9 cellular contexts compared by ENCODE assay signal in genomic region chr19:46265217-46265828, GRCh38. TPM values are rescaled to one million over a fixed set of nuclear protein-coding genes. Genes with fewer than 3 reads are reported as not detected.
DNase-seq lines count a peak whose midpoint lies in the region; ATAC-seq, FAIRE-seq and TF ChIP-seq lines count a peak whose summit lies in the region.
"Had no signal": no experiment of that assay in that cellular context is flagged by ENCODE, and none has a peak within 500 bp of the region (broad histone marks: within the 10 kb centered on the region; RNA-seq: fewer than 3 reads in every experiment).

No MANE protein-coding gene starts in this region.

- peaks cover 43% of the 10 kb centered on the region for H3K27me3 ChIP-seq in OCI-LY3 (ENCODE audit: low read depth, low read length)

- no peak overlapping the region for H3K4me3 Mint-ChIP-seq in naive B cell
- no peak overlapping the region for H3K4me3 Mint-ChIP-seq in stimulated activated memory B cell treated with anti-CD40 and anti-IgM and Interleukin-4, amounts not matched to agents 10 μg/mL and 1 μg/mL and 100 μg/mL, for 72 hours

- DNase-seq in D721Med (ENCODE audit: insufficient read length, low spot score) = no peak
- peak; percentile 65 for DNase-seq in HuH-7 (ENCODE audit: low spot score)
- DNase-seq in activated CD8-positive, alpha-beta memory T cell treated with anti-CD3 and anti-CD28 coated beads, Interleukin-2, amount 50 U/mL, for 48 hours = peak; percentile 76
- DNase-seq in epithelial cell of proximal tubule (ENCODE audit: low read depth) = no peak
- peak; percentile 57 for DNase-seq in naive B cell

- H3K9ac ChIP-seq in OCI-LY3 (ENCODE audit: low read length) = no peak overlapping the region

- peaks cover 26 to 41% (median 28%) of the 10 kb centered on the region in 3 donors for H3K27me3 Mint-ChIP-seq in naive B cell
- H3K27me3 Mint-ChIP-seq in stimulated activated memory B cell treated with anti-CD40 and anti-IgM and Interleukin-4, amounts not matched to agents 10 μg/mL and 1 μg/mL and 100 μg/mL, for 72 hours = peaks cover 59% of the 10 kb centered on the region

- H3K36me3 ChIP-seq in OCI-LY3 (replicated peaks; ENCODE audit: low read depth, low read length) = no peaks in the 10 kb centered on the region

- ATAC-seq in naive B cell (ENCODE audit: low read depth in 2 of 2) (peak; percentile 66 to 70), HG03175 (IDR thresholded peaks at IDR 0.05; ENCODE audit: unreplicated experiment) (no peak)
- ATAC-seq in stimulated activated memory B cell treated with anti-CD40 and anti-IgM and Interleukin-4, amounts not matched to agents 10 μg/mL and 1 μg/mL and 100 μg/mL, for 72 hours = peak; percentile 65

- H3K27ac Mint-ChIP-seq in naive B cell = peak overlapping the region in 1 of 6 donors; percentile 80
- no peak overlapping the region for H3K27ac Mint-ChIP-seq in stimulated activated memory B cell treated with anti-CD40 and anti-IgM and Interleukin-4, amounts not matched to agents 10 μg/mL and 1 μg/mL and 100 μg/mL, for 72 hours

- H3K9me3 ChIP-seq in OCI-LY3 (ENCODE audit: insufficient read depth, low read length) = no peaks in the 10 kb centered on the region

- H3K4me1 Mint-ChIP-seq in naive B cell = peaks cover 0 to 10% (median 9%) of the 10 kb centered on the region in 3 donors
- H3K4me1 Mint-ChIP-seq in stimulated activated memory B cell treated with anti-CD40 and anti-IgM and Interleukin-4, amounts not matched to agents 10 μg/mL and 1 μg/mL and 100 μg/mL, for 72 hours = peaks cover 12% of the 10 kb centered on the region

- no peak for FAIRE-seq in D721Med (lab: Jason Lieb, UNC)

- H3K79me2 ChIP-seq in OCI-LY3 (ENCODE audit: low read length) = no peaks in the 10 kb centered on the region

- H3K4me2 ChIP-seq in OCI-LY3 (ENCODE audit: low read length) = no peak overlapping the region

- TF ChIP-seq CTCF in D721Med (IDR thresholded peaks at IDR 0.05; ENCODE audit: insufficient read depth, missing control alignments) (peak; percentile 91), OCI-LY3 (IDR thresholded peaks at IDR 0.05; ENCODE audit: low read depth, low read length) (peak; percentile 88), epithelial cell of proximal tubule (conservative IDR thresholded peaks at IDR 0.05; ENCODE audit: low read depth, low read length) (peak; percentile 83)

- 0 out of 2 replicates have a peak, but pooled peaks cover 9% of the 10 kb centered on the region for H4K20me1 ChIP-seq in OCI-LY3 (ENCODE audit: insufficient read depth, low read length)

- H3K9me3 Mint-ChIP-seq in naive B cell = no peaks in the 10 kb centered on the region
- no peaks in the 10 kb centered on the region for H3K9me3 Mint-ChIP-seq in stimulated activated memory B cell treated with anti-CD40 and anti-IgM and Interleukin-4, amounts not matched to agents 10 μg/mL and 1 μg/mL and 100 μg/mL, for 72 hours

- no peak overlapping the region for H3K4me3 ChIP-seq in OCI-LY3 (ENCODE audit: low read length)
- H3K4me3 ChIP-seq in epithelial cell of proximal tubule (ENCODE audit: low read depth, low read length) = no peak overlapping the region

- no peak overlapping the region for H2AFZ ChIP-seq in OCI-LY3 (ENCODE audit: low read depth, low read length)

- peaks cover 16% of the 10 kb centered on the region for H3K4me1 ChIP-seq in OCI-LY3 (ENCODE audit: low read length)

- no peak overlapping the region for H3K27ac ChIP-seq in OCI-LY3 (ENCODE audit: low read length)

- peaks cover 0 to 2% of the 10 kb centered on the region in 2 donors for H3K36me3 Mint-ChIP-seq in naive B cell
- H3K36me3 Mint-ChIP-seq in stimulated activated memory B cell treated with anti-CD40 and anti-IgM and Interleukin-4, amounts not matched to agents 10 μg/mL and 1 μg/mL and 100 μg/mL, for 72 hours = no peaks in the 10 kb centered on the region

RNA-seq across cellular contexts. Expression of gene HIF3A, which starts 31.5 kb away (rescaled TPM):
- total RNA-seq in epithelial cell of proximal tubule = 0.23 TPM in 1 of 2 replicates, not detected in the other
- not detected for polyA plus RNA-seq in naive B cell (ENCODE audit: low read depth in 6 of 6)
- total RNA-seq: T-helper 2 cell treated with Interferon-gamma antibody and Interleukin-4, amounts not matched to agents 100 ng/mL and 5 ng/mL, for 36 hours had no signal

RNA-seq across cellular contexts. Expression of gene IGFL1, which starts 35.8 kb away (rescaled TPM):
- total RNA-seq in epithelial cell of proximal tubule = not detected in 2 replicates
- polyA plus RNA-seq in naive B cell (ENCODE audit: low read depth in 6 of 6) = not detected
- total RNA-seq: T-helper 2 cell treated with Interferon-gamma antibody and Interleukin-4, amounts not matched to agents 100 ng/mL and 5 ng/mL, for 36 hours had no signal

Comparison
In these comparisons a context has a peak if more than half of its experiments do, and no peak if none do; other contexts are left out.
1. DNase-seq: peak in HuH-7 (single experiment), activated CD8-positive, alpha-beta memory T cell treated with anti-CD3 and anti-CD28 coated beads, Interleukin-2, amount 50 U/mL, for 48 hours (single experiment) and naive B cell (single experiment); none in D721Med (single experiment) and epithelial cell of proximal tubule (single experiment).
2. Peak in every context shown above with its lines, with median percentiles within 50 percentile points of each other: CTCF ChIP-seq.